Comparison of ENCODE assay signal across 8 cellular contexts in genomic region chr1:26900001-26900814, GRCh38. TPM values are rescaled to one million over a fixed set of nuclear protein-coding genes. Genes with fewer than 3 reads are reported as not detected.
DNase-seq lines count a peak whose midpoint lies in the region; ATAC-seq and FAIRE-seq lines count a peak whose summit lies in the region.

GPATCH3 (minus strand) TSS chr1:26900467; CDS start chr1:26900442, 25 bp downstream.

- CTCF ChIA-PET in activated CD8-positive, alpha-beta memory T cell treated with anti-CD3 and anti-CD28 coated beads, Interleukin-2, amount 10 ng/mL, durations not matched to agents 7 days and 5 days (lab: Charles Lee): interaction anchor here (0.6 to 3.5 kb wide), 12 partner anchors 10 to 430 kb away, joined by 3 to 23 read pairs (median 4); partner anchors contain the start of genes GPN2 and NUDC

- H3K9me3 Mint-ChIP-seq in activated CD8-positive, alpha-beta memory T cell treated with anti-CD3 and anti-CD28 coated beads, Interleukin-2, amount 10 ng/mL, durations not matched to agents 7 days and 5 days (ENCODE audit: low read depth): no peaks in the 10 kb centered on the region

- no peaks in the 10 kb centered on the region for H3K27me3 ChIP-seq in endocrine pancreas (ENCODE audit: control insufficient read depth, insufficient read depth, low read length)

- H3K9me3 ChIP-seq in endocrine pancreas (ENCODE audit: control insufficient read depth, low read length): no peaks in the 10 kb centered on the region

- peak within 1 kb of the TSS; percentile 86 for H3K4me3 Mint-ChIP-seq in activated CD8-positive, alpha-beta memory T cell treated with anti-CD3 and anti-CD28 coated beads, Interleukin-2, amount 10 ng/mL, durations not matched to agents 7 days and 5 days

- peak within 1 kb of the TSS; percentile 61 for H3K9ac ChIP-seq in endocrine pancreas (ENCODE audit: control insufficient read depth, insufficient read depth, low read length)

- peak; percentile 95 for ATAC-seq in activated CD8-positive, alpha-beta memory T cell treated with anti-CD3 and anti-CD28 coated beads, Interleukin-2, amount 10 ng/mL, durations not matched to agents 7 days and 5 days

- peak; percentile 95 for DNase-seq in AG20443 (ENCODE audit: low spot score)
- peak; percentile 75 for DNase-seq in GM19239 (ENCODE audit: insufficient read length, low spot score)
- DNase-seq in HTR-8/SVneo (ENCODE audit: insufficient read length, low spot score): peak; percentile 87
- DNase-seq in NOMO-1 treated with dmso at 0.1 percent for 144 hours (lab: John Stamatoyannopoulos, UW; ENCODE audit: unreplicated experiment): peak; percentile 56
- peak; percentile 94 for DNase-seq in activated CD8-positive, alpha-beta memory T cell treated with anti-CD3 and anti-CD28 coated beads, Interleukin-2, amount 10 ng/mL, durations not matched to agents 7 days and 5 days
- peak; percentile 92 for DNase-seq in medulla oblongata (ENCODE audit: extremely low spot score)
- peak; percentile 75 to 80 (median 78) for DNase-seq in stimulated activated CD4-positive, alpha-beta T cell treated with anti-CD3 and anti-CD28 coated beads, TNF-alpha, amount 100 ng/mL, for 4 hours (ENCODE audit: low read depth in 3 of 3)

- H3K4me1 Mint-ChIP-seq in activated CD8-positive, alpha-beta memory T cell treated with anti-CD3 and anti-CD28 coated beads, Interleukin-2, amount 10 ng/mL, durations not matched to agents 7 days and 5 days: peaks cover 34% of the 10 kb centered on the region

- H3K4me1 ChIP-seq in endocrine pancreas (ENCODE audit: control insufficient read depth, insufficient read depth, low read length): peaks cover 10% of the 10 kb centered on the region

- peak within 1 kb of the TSS; percentile 98 for H3K27ac Mint-ChIP-seq in activated CD8-positive, alpha-beta memory T cell treated with anti-CD3 and anti-CD28 coated beads, Interleukin-2, amount 10 ng/mL, durations not matched to agents 7 days and 5 days

- FAIRE-seq in GM19239 (lab: Jason Lieb, UNC) (peak; percentile 99), HTR-8/SVneo (lab: Jason Lieb, UNC) (peak; percentile 78)

- peak within 1 kb of the TSS; percentile 93 for H3K4me3 ChIP-seq in endocrine pancreas (ENCODE audit: control insufficient read depth, insufficient read depth, low read length)

- no peaks in the 10 kb centered on the region for H3K27me3 Mint-ChIP-seq in activated CD8-positive, alpha-beta memory T cell treated with anti-CD3 and anti-CD28 coated beads, Interleukin-2, amount 10 ng/mL, durations not matched to agents 7 days and 5 days

- no peaks in the 10 kb centered on the region for H3K36me3 ChIP-seq in endocrine pancreas (ENCODE audit: control insufficient read depth, insufficient read depth, low read length)

- peaks cover 9% of the 10 kb centered on the region for H3K36me3 Mint-ChIP-seq in activated CD8-positive, alpha-beta memory T cell treated with anti-CD3 and anti-CD28 coated beads, Interleukin-2, amount 10 ng/mL, durations not matched to agents 7 days and 5 days

RNA-seq across cellular contexts. Expression of gene GPATCH3, which starts in this region (rescaled TPM):
- 10 to 100 TPM; 15.0 to 17.0 TPM for total RNA-seq in activated CD8-positive, alpha-beta memory T cell treated with anti-CD3 and anti-CD28 coated beads, Interleukin-2, amount 10 ng/mL, durations not matched to agents 7 days and 5 days

Comparison
In these comparisons a context has a peak if more than half of its experiments do, and no peak if none do; other contexts are left out.
1. Peak in every context shown above with its lines: DNase-seq, ATAC-seq and H3K4me3 ChIP-seq.